ENCODE assay signal across 1 cellular context in genomic region chr18:11149441-11150270, GRCh38.
TF ChIP-seq lines count a peak whose summit lies in the region.

TSS of gene PIEZO2 (minus strand) at chr18:11149569. CDS start at chr18:11148588, 981 bp downstream.

TF ChIP-seq in HepG2, 621 proteins besides CTCF, POLR2A, EP300 and RAD21 (continued from another document):
- TF ChIP-seq ZNF280B (CRISPR knock-in tag; IDR thresholded peaks at IDR 0.05; ENCODE audit: borderline replicate concordance) (no peak), ZNF160 (CRISPR knock-in tag; IDR thresholded peaks at IDR 0.05) (no peak), HOXA5 (CRISPR knock-in tag; IDR thresholded peaks at IDR 0.05) (no peak), U2AF1 (optimal IDR thresholded peaks at IDR 0.05; ENCODE audit: low read depth, low read length) (no peak), ZBTB42 (CRISPR knock-in tag; IDR thresholded peaks at IDR 0.05) (peak; percentile 70; the same call in 1 of the 2 replicates), SYNCRIP (IDR thresholded peaks at IDR 0.05; ENCODE audit: insufficient read depth, low read depth, low read length) (no peak), CREM (IDR thresholded peaks at IDR 0.05) (no peak), CREM (CRISPR knock-in tag; IDR thresholded peaks at IDR 0.05) (no peak), PRDM4 (CRISPR knock-in tag; IDR thresholded peaks at IDR 0.05; ENCODE audit: borderline replicate concordance) (no peak), ARID4A (CRISPR knock-in tag; IDR thresholded peaks at IDR 0.05; ENCODE audit: borderline replicate concordance) (peak; percentile 30; the same call in 1 of the 2 replicates), ZNF256 (CRISPR knock-in tag; conservative IDR thresholded peaks at IDR 0.05) (peak; percentile 78; the same call in 1 of the 2 replicates), MXI1 (IDR thresholded peaks at IDR 0.05; ENCODE audit: borderline replicate concordance, low read depth, low read length) (no peak), ZNF770 (CRISPR knock-in tag; IDR thresholded peaks at IDR 0.05) (peak; percentile 57), ZNF781 (CRISPR knock-in tag; IDR thresholded peaks at IDR 0.05; ENCODE audit: borderline replicate concordance, not compliant biosample characterization) (no peak), ZNF329 (CRISPR knock-in tag; IDR thresholded peaks at IDR 0.05; ENCODE audit: low read depth) (no peak; the same call in 1 of the 2 replicates), PAX8 (CRISPR knock-in tag; IDR thresholded peaks at IDR 0.05; ENCODE audit: borderline replicate concordance) (no peak; the same call in 1 of the 2 replicates), SPEN (CRISPR knock-in tag; IDR thresholded peaks at IDR 0.05; ENCODE audit: low read depth) (no peak), ZNF121 (CRISPR knock-in tag; IDR thresholded peaks at IDR 0.05) (no peak), TEAD3 (CRISPR knock-in tag; optimal IDR thresholded peaks at IDR 0.05; ENCODE audit: borderline replicate concordance) (no peak), ZFP82 (CRISPR knock-in tag; IDR thresholded peaks at IDR 0.05; ENCODE audit: borderline replicate concordance) (no peak), AGO2 (optimal IDR thresholded peaks at IDR 0.05; ENCODE audit: low read depth, low read length) (no peak), BRF2 (CRISPR knock-in tag; IDR thresholded peaks at IDR 0.05) (no peak), ZNF503 (CRISPR knock-in tag; IDR thresholded peaks at IDR 0.05) (peak; percentile 78), FUBP1 (CRISPR knock-in tag; IDR thresholded peaks at IDR 0.05; ENCODE audit: borderline replicate concordance) (no peak), NR3C1 (CRISPR knock-in tag; IDR thresholded peaks at IDR 0.05) (no peak), HNF4A (CRISPR knock-in tag; IDR thresholded peaks at IDR 0.05) (no peak), TARDBP (CRISPR knock-in tag; IDR thresholded peaks at IDR 0.05) (no peak), MAFK (conservative IDR thresholded peaks at IDR 0.05 in 1 of 2, IDR thresholded peaks at IDR 0.05 in 1 of 2; ENCODE audit: low read length in 2 of 2) (no peak), RFX1 (IDR thresholded peaks at IDR 0.05) (no peak), ZNF816 (CRISPR knock-in tag; IDR thresholded peaks at IDR 0.05; ENCODE audit: borderline replicate concordance) (no peak), KMT2A (CRISPR knock-in tag; IDR thresholded peaks at IDR 0.05) (peak; percentile 70; the same call in 1 of the 2 replicates), SMC3 (IDR thresholded peaks at IDR 0.05; ENCODE audit: low read length) (no peak)
